In the genomic region with DNA sequence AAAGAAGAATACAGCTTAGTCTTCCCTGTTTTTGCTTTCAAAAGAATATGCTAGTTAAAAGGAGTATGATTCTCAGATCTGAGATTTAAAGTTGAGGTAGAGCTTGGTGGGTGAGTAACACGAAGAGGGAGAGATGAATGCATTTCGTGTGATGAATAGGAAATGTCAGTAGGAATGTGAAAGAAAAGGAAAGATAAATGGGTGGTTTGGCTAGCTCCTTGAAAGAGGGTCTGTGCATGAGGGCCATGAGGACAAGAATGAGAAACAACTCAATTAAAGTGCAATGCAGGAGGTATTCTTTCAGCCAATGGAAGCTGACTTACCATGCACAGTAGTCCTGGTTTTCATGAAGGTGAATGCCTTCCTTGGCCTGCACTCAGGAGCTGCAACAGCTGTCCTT, we compare ENCODE assay signal across 6 cellular contexts.
"Had no signal": no experiment of that assay in that cellular context is flagged by ENCODE, and none has a peak within 500 bp of the region (broad histone marks: within the 10 kb centered on the region; RNA-seq: fewer than 3 reads in every experiment).

No MANE protein-coding gene starts in this region.

- H3K4me3 Mint-ChIP-seq: GM23338, H9, IgD-negative memory B cell had no signal

- H3K4me2 ChIP-seq: GM23338 had no signal

- H3K9me3 Mint-ChIP-seq: GM23338, H9 had no signal

- FAIRE-seq: HTR-8/SVneo had no signal

- ATAC-seq: GM23338 had no signal

- H3K27ac Mint-ChIP-seq: GM23338, H9, IgD-negative memory B cell had no signal

- H3K27me3 Mint-ChIP-seq: IgD-negative memory B cell had no signal

- H3K4me3 ChIP-seq: GM23338 had no signal

- H3K4me1 Mint-ChIP-seq: IgD-negative memory B cell had no signal

- H3K36me3 Mint-ChIP-seq: IgD-negative memory B cell had no signal

- DNase-seq: H9, HCEC 1CT, KBM-7 had no signal

- H2AFZ ChIP-seq: GM23338 had no signal
